1 cellular context compared by ENCODE assay signal in genomic region chr20:46108435-46108841, GRCh38.
A peak's percentile ranks its signal among the peaks of the same experiment; 100 is the strongest.
TF ChIP-seq lines count a peak whose summit lies in the region.

No MANE protein-coding gene starts in this region.

TF ChIP-seq in GM12878, 131 proteins besides CTCF, POLR2A, EP300 and RAD21 (continued from another document and continues in another):
- peak; percentile 36; the same call in 1 of the 2 replicates for TF ChIP-seq POLR2AphosphoS5 (IDR thresholded peaks at IDR 0.05; ENCODE audit: low read length)
- no peak for TF ChIP-seq LARP7 (IDR thresholded peaks at IDR 0.05)
- TF ChIP-seq RB1 (IDR thresholded peaks at IDR 0.05; ENCODE audit: borderline replicate concordance), result no peak
- no peak for TF ChIP-seq KLF5 (IDR thresholded peaks at IDR 0.05; ENCODE audit: partially characterized antibody)
- TF ChIP-seq PRDM15 (CRISPR knock-in tag; IDR thresholded peaks at IDR 0.05), result no peak
- TF ChIP-seq TAF1 (IDR thresholded peaks at IDR 0.05; ENCODE audit: borderline replicate concordance, low read depth, low read length), result no peak; the same call in 1 of the 2 replicates
- peak; percentile 58; the same call in 1 of the 2 replicates for TF ChIP-seq FOXM1 (IDR thresholded peaks at IDR 0.05; ENCODE audit: low read depth, low read length)
- peak; percentile 92 for TF ChIP-seq YY1 (IDR thresholded peaks at IDR 0.05; ENCODE audit: low read depth, low read length)
- no peak for TF ChIP-seq SUZ12 (IDR thresholded peaks at IDR 0.05; ENCODE audit: unreplicated experiment)
- peak; percentile 48 for TF ChIP-seq DPF2 (IDR thresholded peaks at IDR 0.05)
- no peak for TF ChIP-seq RELA (IDR thresholded peaks at IDR 0.05; ENCODE audit: borderline replicate concordance, partially characterized antibody)
- 0 out of 2 replicates have a peak, but pooled peaks have one; percentile 33 for TF ChIP-seq CBFB (IDR thresholded peaks at IDR 0.05; ENCODE audit: low read depth)
- TF ChIP-seq PAX5 (IDR thresholded peaks at IDR 0.05; ENCODE audit: borderline replicate concordance, low read depth, low read length), result no peak
- 0 out of 2 replicates have a peak, but pooled peaks have one; percentile 40 for TF ChIP-seq GATAD2B (conservative IDR thresholded peaks at IDR 0.05; ENCODE audit: low read depth)
- TF ChIP-seq BMI1 (IDR thresholded peaks at IDR 0.05; ENCODE audit: borderline replicate concordance), result no peak
- peak; percentile 85 for TF ChIP-seq EED (IDR thresholded peaks at IDR 0.05; ENCODE audit: low read depth)
- TF ChIP-seq SPI1 (IDR thresholded peaks at IDR 0.05; ENCODE audit: borderline replicate concordance, insufficient read depth, low read depth, low read length), result peak; percentile 95
- TF ChIP-seq CREB1 (IDR thresholded peaks at IDR 0.05; ENCODE audit: low read depth), result peak; percentile 75
- TF ChIP-seq RELB (IDR thresholded peaks at IDR 0.05; ENCODE audit: low read depth), result peak; percentile 68
- TF ChIP-seq ATF2 (IDR thresholded peaks at IDR 0.05; ENCODE audit: low read length), result peak; percentile 73; the same call in 1 of the 2 replicates
- peak; percentile 43; the same call in 1 of the 2 replicates for TF ChIP-seq SMC3 (IDR thresholded peaks at IDR 0.05; ENCODE audit: borderline replicate concordance, low read length)
- TF ChIP-seq NR2C1 (IDR thresholded peaks at IDR 0.05), result no peak
- TF ChIP-seq IRF4 (IDR thresholded peaks at IDR 0.05; ENCODE audit: low read depth, low read length), result peak; percentile 92
- no peak for TF ChIP-seq HSF1 (IDR thresholded peaks at IDR 0.05; ENCODE audit: low read depth, low read length)
- peak; percentile 49; the same call in 1 of the 2 replicates for TF ChIP-seq BCL11A (IDR thresholded peaks at IDR 0.05; ENCODE audit: low read depth, low read length)
- no peak for TF ChIP-seq ZBTB33 (IDR thresholded peaks at IDR 0.05)
- 0 out of 2 replicates have a peak, but pooled peaks have one; percentile 75 for TF ChIP-seq CHD4 (IDR thresholded peaks at IDR 0.05)
- TF ChIP-seq ZBTB4 (CRISPR knock-in tag; IDR thresholded peaks at IDR 0.05), result no peak
- TF ChIP-seq IKZF1 (conservative IDR thresholded peaks at IDR 0.05), result peak; percentile 73
- TF ChIP-seq NR2F1 (conservative IDR thresholded peaks at IDR 0.05), result peak; percentile 68
- peak; percentile 56; the same call in 1 of the 2 replicates for TF ChIP-seq CREM (IDR thresholded peaks at IDR 0.05; ENCODE audit: low read depth)
- no peak for TF ChIP-seq REST (IDR thresholded peaks at IDR 0.05; ENCODE audit: low read depth, low read length)
- no peak for TF ChIP-seq FOS (IDR thresholded peaks at IDR 0.05; ENCODE audit: borderline replicate concordance, extremely low read depth, insufficient read length)
- peak; percentile 72 for TF ChIP-seq SKIL (IDR thresholded peaks at IDR 0.05; ENCODE audit: low read depth, poor library complexity, severe bottlenecking)
- no peak for TF ChIP-seq BACH1 (IDR thresholded peaks at IDR 0.05; ENCODE audit: borderline replicate concordance)
- no peak for TF ChIP-seq ZNF217 (IDR thresholded peaks at IDR 0.05)
- peak; percentile 94 for TF ChIP-seq MLLT1 (IDR thresholded peaks at IDR 0.05)
- no peak for TF ChIP-seq ESRRA (IDR thresholded peaks at IDR 0.05; ENCODE audit: low read length)
- TF ChIP-seq STAT3 (IDR thresholded peaks at IDR 0.05; ENCODE audit: low read depth, low read length), result no peak
